ENCODE assay signal across 26 cellular contexts in genomic region chr14:94375552-94376107, GRCh38. TPM values are rescaled to one million over a fixed set of nuclear protein-coding genes. Genes with fewer than 3 reads are reported as not detected.
"Had no signal": no experiment of that assay in that cellular context is flagged by ENCODE, and none has a peak within 500 bp of the region (broad histone marks: within the 10 kb centered on the region; RNA-seq: fewer than 3 reads in every experiment).

No MANE protein-coding gene starts in this region.

- H3K9ac ChIP-seq: parathyroid adenoma had no signal

- FAIRE-seq: endothelial cell of umbilical vein had no signal

- H3K27ac ChIP-seq: body of pancreas, colonic mucosa, esophagus squamous epithelium, lower lobe of right lung, parathyroid adenoma, vagina had no signal

- H2AFZ ChIP-seq: parathyroid adenoma had no signal

- H3K36me3 ChIP-seq: colonic mucosa, esophagus squamous epithelium, tibial nerve, vagina had no signal

- H3K27me3 Mint-ChIP-seq: activated CD8-positive, alpha-beta memory T cell treated with anti-CD3 and anti-CD28 coated beads, Interleukin-2, amount 10 ng/mL, durations not matched to agents 7 days and 5 days had no signal

- H3K4me3 ChIP-seq: body of pancreas, colonic mucosa, esophagus squamous epithelium, lower lobe of right lung, tibial nerve, vagina had no signal

- H3K4me1 Mint-ChIP-seq: activated CD8-positive, alpha-beta memory T cell treated with anti-CD3 and anti-CD28 coated beads, Interleukin-2, amount 10 ng/mL, durations not matched to agents 7 days and 5 days; T-cell had no signal

- DNase-seq: activated CD4-positive, alpha-beta T cell treated with anti-CD3 and anti-CD28 coated beads, Interleukin-2, amount 50 U/mL, for 4 hours; activated CD8-positive, alpha-beta memory T cell treated with anti-CD3 and anti-CD28 coated beads, Interleukin-2, amount 10 ng/mL, durations not matched to agents 7 days and 5 days; activated gamma-delta T cell treated with Interleukin-2 at 50 U/mL for 16 hours; activated naive CD8-positive, alpha-beta T cell treated with anti-CD3 and anti-CD28 coated beads for 36 hours; activated T-cell treated with anti-CD3 and anti-CD28 coated beads, Interleukin-2, amount 50 U/mL, for 24 hours; amygdala; body of pancreas; central memory CD4-positive, alpha-beta T cell; colonic mucosa; esophagus squamous epithelium; glutamatergic neuron; hypothalamus; midbrain; stimulated activated CD4-positive, alpha-beta T cell treated with anti-CD3 and anti-CD28 coated beads, Interleukin-2, amount 100 ng/mL, for 48 hours; stimulated activated naive CD4-positive, alpha-beta T cell; substantia nigra; T-cell; T-helper 9 cell had no signal

- H3K4me3 Mint-ChIP-seq: activated CD8-positive, alpha-beta memory T cell treated with anti-CD3 and anti-CD28 coated beads, Interleukin-2, amount 10 ng/mL, durations not matched to agents 7 days and 5 days; activated naive CD8-positive, alpha-beta T cell treated with anti-CD3 and anti-CD28 coated beads for 36 hours; activated T-cell treated with anti-CD3 and anti-CD28 coated beads, Interleukin-2, amount 50 U/mL, for 24 hours; T-cell had no signal

- H3K27me3 ChIP-seq: body of pancreas, colonic mucosa, tibial nerve, vagina had no signal

- H3K79me2 ChIP-seq: parathyroid adenoma had no signal

- H3K4me1 ChIP-seq: body of pancreas, colonic mucosa, esophagus squamous epithelium, lower lobe of right lung, parathyroid adenoma, vagina had no signal

- H3K9me3 Mint-ChIP-seq: activated naive CD8-positive, alpha-beta T cell treated with anti-CD3 and anti-CD28 coated beads for 36 hours; activated T-cell treated with anti-CD3 and anti-CD28 coated beads, Interleukin-2, amount 50 U/mL, for 24 hours; T-cell had no signal

- H3K9me3 ChIP-seq: body of pancreas, colonic mucosa, esophagus squamous epithelium, lower lobe of right lung, tibial nerve, vagina had no signal

- ATAC-seq: activated CD4-positive, CD25-positive, alpha-beta regulatory T cell treated with anti-CD3 and anti-CD28 coated beads, Interleukin-2, amount 50 U/mL, for 24 hours; activated CD8-positive, alpha-beta memory T cell treated with anti-CD3 and anti-CD28 coated beads, Interleukin-2, amount 10 ng/mL, durations not matched to agents 7 days and 5 days; body of pancreas; T-cell had no signal

- H3K27ac Mint-ChIP-seq: activated CD8-positive, alpha-beta memory T cell treated with anti-CD3 and anti-CD28 coated beads, Interleukin-2, amount 10 ng/mL, durations not matched to agents 7 days and 5 days; activated naive CD8-positive, alpha-beta T cell treated with anti-CD3 and anti-CD28 coated beads for 36 hours; activated T-cell treated with anti-CD3 and anti-CD28 coated beads, Interleukin-2, amount 50 U/mL, for 24 hours; T-cell had no signal

- H3K36me3 Mint-ChIP-seq: activated CD8-positive, alpha-beta memory T cell treated with anti-CD3 and anti-CD28 coated beads, Interleukin-2, amount 10 ng/mL, durations not matched to agents 7 days and 5 days; activated naive CD8-positive, alpha-beta T cell treated with anti-CD3 and anti-CD28 coated beads for 36 hours; T-cell had no signal

RNA-seq across cellular contexts. Expression of gene SERPINA2, which starts 9.1 kb away (rescaled TPM):
- total RNA-seq: activated CD8-positive, alpha-beta memory T cell treated with anti-CD3 and anti-CD28 coated beads, Interleukin-2, amount 10 ng/mL, durations not matched to agents 7 days and 5 days; activated naive CD8-positive, alpha-beta T cell treated with anti-CD3 and anti-CD28 coated beads for 36 hours; body of pancreas; colonic mucosa; endothelial cell of umbilical vein; esophagus squamous epithelium; fibroblast of villous mesenchyme; lower lobe of right lung; myocyte; T-cell; tibial nerve; vagina had no signal
- polyA plus RNA-seq: endothelial cell of umbilical vein had no signal

RNA-seq across cellular contexts. Expression of gene SERPINA1, which starts 12.8 kb away (rescaled TPM):
- total RNA-seq: endothelial cell of umbilical vein, fibroblast of villous mesenchyme, myocyte had no signal
- polyA plus RNA-seq: endothelial cell of umbilical vein had no signal

RNA-seq across cellular contexts. Expression of gene SERPINA6, which starts 52.5 kb away (rescaled TPM):
- total RNA-seq: activated CD8-positive, alpha-beta memory T cell treated with anti-CD3 and anti-CD28 coated beads, Interleukin-2, amount 10 ng/mL, durations not matched to agents 7 days and 5 days; activated naive CD8-positive, alpha-beta T cell treated with anti-CD3 and anti-CD28 coated beads for 36 hours; endothelial cell of umbilical vein; esophagus squamous epithelium; fibroblast of villous mesenchyme; myocyte; T-cell; vagina had no signal
- polyA plus RNA-seq: endothelial cell of umbilical vein had no signal
